ENCODE assay signal across 8 cellular contexts in genomic region chr3:149969945-149970715, GRCh38. TPM values are rescaled to one million over a fixed set of nuclear protein-coding genes. Genes with fewer than 3 reads are reported as not detected.
DNase-seq lines count a peak whose midpoint lies in the region; ATAC-seq and TF ChIP-seq lines count a peak whose summit lies in the region.

No MANE protein-coding gene starts in this region.

- no peaks in the 10 kb centered on the region for H3K27me3 ChIP-seq in effector memory CD4-positive, alpha-beta T cell (replicated peaks; ENCODE audit: control insufficient read depth, insufficient read depth, low read length, poor library complexity, severe bottlenecking)

- CTCF ChIA-PET in AG04449 (lab: Yijun Ruan, JAX): interaction anchor here (0.6 to 12.3 kb wide), 11 partner anchors 11 to 254 kb away, joined by 3 to 155 read pairs (median 4); no protein-coding TSS in a partner anchor

- peak overlapping the region; percentile 83 for H3K4me3 ChIP-seq in AG04449 (ENCODE audit: low read depth, low read length)
- H3K4me3 ChIP-seq in effector memory CD4-positive, alpha-beta T cell (ENCODE audit: insufficient read depth, low read depth, low read length, poor library complexity, severe bottlenecking): peak overlapping the region; percentile 81

- DNase-seq in AG04449 (ENCODE audit: low read depth, low spot score) (no peak), NCI-H446 treated with DMSO at 0.1 percent for 48 hours (lab: John Stamatoyannopoulos, UW) (peak; percentile 70), lung microvascular endothelial cell (ENCODE audit: low read depth in 2 of 2) (peak; percentile 85 to 89)
- DNase-seq in activated CD8-positive, alpha-beta memory T cell treated with anti-CD3 and anti-CD28 coated beads for 4 hours (ENCODE audit: low read depth in 2 of 2): peak; percentile 48 to 54
- peak; percentile 55 to 68 (median 57) for DNase-seq in effector memory CD4-positive, alpha-beta T cell
- DNase-seq in stimulated activated CD4-positive, alpha-beta T cell treated with anti-CD3 and anti-CD28 coated beads, TNF-alpha, amount 100 ng/mL, for 24 hours (ENCODE audit: low read depth in 3 of 3): peak; percentile 38 to 67 (median 40)

- no peak for TF ChIP-seq CTCF in AG04449 (IDR thresholded peaks at IDR 0.05; ENCODE audit: insufficient read depth, low read length, missing control alignments)

- POLR2A ChIA-PET in AG04449 (lab: Yijun Ruan, JAX): interaction anchor here (0.6 to 2.3 kb wide), 10 partner anchors 105 to 576 kb away, joined by 3 to 9 read pairs (median 4); partner anchors contain the start of genes EIF2A and SERP1

- no peaks in the 10 kb centered on the region for H3K9me3 ChIP-seq in effector memory CD4-positive, alpha-beta T cell (ENCODE audit: control insufficient read depth, low read length)

- H3K27ac ChIP-seq in effector memory CD4-positive, alpha-beta T cell (ENCODE audit: insufficient read depth, low read length, poor library complexity, severe bottlenecking): peak overlapping the region; percentile 36

- H3K4me1 ChIP-seq in effector memory CD4-positive, alpha-beta T cell (ENCODE audit: control insufficient read depth, insufficient read depth, low read length, poor library complexity, severe bottlenecking): peaks cover 9% of the 10 kb centered on the region

- peak; percentile 71 for ATAC-seq in GM18909 (IDR thresholded peaks at IDR 0.05; ENCODE audit: poor library complexity, unreplicated experiment)
- peak; percentile 62 for ATAC-seq in HG03175 (IDR thresholded peaks at IDR 0.05; ENCODE audit: unreplicated experiment)

- no peaks in the 10 kb centered on the region for H3K36me3 ChIP-seq in effector memory CD4-positive, alpha-beta T cell (ENCODE audit: control insufficient read depth, insufficient read depth, low read length)

RNA-seq across cellular contexts. Expression of gene PFN2, which starts 0.6 kb away (rescaled TPM):
- total RNA-seq in lung microvascular endothelial cell: 4.2 and 15.5 TPM in 2 replicates
